In the genomic region with DNA sequence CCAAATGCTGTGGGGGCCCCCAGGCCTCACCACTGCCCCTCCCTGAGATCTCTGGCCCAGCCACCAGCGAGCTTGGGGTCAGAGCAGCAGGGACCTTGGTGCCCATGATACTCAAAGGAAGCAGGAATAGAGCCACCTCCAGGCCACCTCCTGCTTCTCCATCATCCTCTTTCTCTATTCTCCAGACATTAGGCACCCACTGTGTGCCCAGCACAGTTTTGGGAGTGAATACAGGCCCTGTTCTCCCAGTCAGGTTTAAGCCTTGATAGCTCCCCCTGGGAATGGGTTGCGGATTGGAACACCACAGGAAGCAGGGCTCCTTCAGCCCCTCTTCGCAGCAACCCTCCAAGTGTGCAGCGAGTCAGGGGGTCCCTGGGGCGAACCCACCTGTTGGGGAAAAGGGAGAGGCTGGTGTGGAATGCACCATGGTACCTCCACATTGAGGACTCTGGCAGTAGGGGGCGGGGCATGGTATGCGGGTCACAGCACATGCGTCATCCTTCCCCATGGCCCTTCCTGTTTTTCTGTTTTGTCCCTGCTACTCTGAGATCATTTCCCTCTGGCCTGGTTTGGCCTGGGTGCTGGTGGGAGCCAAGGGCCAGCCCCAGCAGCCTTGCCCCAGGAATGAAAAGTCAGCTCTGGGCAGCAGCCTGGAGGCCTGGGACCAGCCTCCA, we compare ENCODE assay signal across 1 cellular context.
TF ChIP-seq lines count a peak whose summit lies in the region.

No MANE protein-coding gene starts in this region.

TF ChIP-seq in GM12878, 131 proteins besides CTCF, POLR2A, EP300 and RAD21:
- TF ChIP-seq STAT3 (IDR thresholded peaks at IDR 0.05; ENCODE audit: low read depth, low read length) (no peak), NR2C2 (IDR thresholded peaks at IDR 0.05; ENCODE audit: borderline replicate concordance, control insufficient read depth, insufficient read length, low read depth) (no peak), BHLHE40 (IDR thresholded peaks at IDR 0.05; ENCODE audit: borderline replicate concordance in 1 of 2, low read depth in 2 of 2, low read length in 1 of 2) (no peak), SPI1 (IDR thresholded peaks at IDR 0.05; ENCODE audit: borderline replicate concordance, insufficient read depth, low read depth, low read length) (peak; percentile 31; the same call in 1 of the 2 replicates)
- TF ChIP-seq, protein P1, sequence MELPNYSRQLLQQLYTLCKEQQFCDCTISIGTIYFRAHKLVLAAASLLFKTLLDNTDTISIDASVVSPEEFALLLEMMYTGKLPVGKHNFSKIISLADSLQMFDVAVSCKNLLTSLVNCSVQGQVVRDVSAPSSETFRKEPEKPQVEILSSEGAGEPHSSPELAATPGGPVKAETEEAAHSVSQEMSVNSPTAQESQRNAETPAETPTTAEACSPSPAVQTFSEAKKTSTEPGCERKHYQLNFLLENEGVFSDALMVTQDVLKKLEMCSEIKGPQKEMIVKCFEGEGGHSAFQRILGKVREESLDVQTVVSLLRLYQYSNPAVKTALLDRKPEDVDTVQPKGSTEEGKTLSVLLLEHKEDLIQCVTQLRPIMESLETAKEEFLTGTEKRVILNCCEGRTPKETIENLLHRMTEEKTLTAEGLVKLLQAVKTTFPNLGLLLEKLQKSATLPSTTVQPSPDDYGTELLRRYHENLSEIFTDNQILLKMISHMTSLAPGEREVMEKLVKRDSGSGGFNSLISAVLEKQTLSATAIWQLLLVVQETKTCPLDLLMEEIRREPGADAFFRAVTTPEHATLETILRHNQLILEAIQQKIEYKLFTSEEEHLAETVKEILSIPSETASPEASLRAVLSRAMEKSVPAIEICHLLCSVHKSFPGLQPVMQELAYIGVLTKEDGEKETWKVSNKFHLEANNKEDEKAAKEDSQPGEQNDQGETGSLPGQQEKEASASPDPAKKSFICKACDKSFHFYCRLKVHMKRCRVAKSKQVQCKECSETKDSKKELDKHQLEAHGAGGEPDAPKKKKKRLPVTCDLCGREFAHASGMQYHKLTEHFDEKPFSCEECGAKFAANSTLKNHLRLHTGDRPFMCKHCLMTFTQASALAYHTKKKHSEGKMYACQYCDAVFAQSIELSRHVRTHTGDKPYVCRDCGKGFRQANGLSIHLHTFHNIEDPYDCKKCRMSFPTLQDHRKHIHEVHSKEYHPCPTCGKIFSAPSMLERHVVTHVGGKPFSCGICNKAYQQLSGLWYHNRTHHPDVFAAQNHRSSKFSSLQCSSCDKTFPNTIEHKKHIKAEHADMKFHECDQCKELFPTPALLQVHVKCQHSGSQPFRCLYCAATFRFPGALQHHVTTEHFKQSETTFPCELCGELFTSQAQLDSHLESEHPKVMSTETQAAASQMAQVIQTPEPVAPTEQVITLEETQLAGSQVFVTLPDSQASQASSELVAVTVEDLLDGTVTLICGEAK (IDR thresholded peaks at IDR 0.05; ENCODE audit: borderline replicate concordance), result no peak
- TF ChIP-seq, protein P2, sequence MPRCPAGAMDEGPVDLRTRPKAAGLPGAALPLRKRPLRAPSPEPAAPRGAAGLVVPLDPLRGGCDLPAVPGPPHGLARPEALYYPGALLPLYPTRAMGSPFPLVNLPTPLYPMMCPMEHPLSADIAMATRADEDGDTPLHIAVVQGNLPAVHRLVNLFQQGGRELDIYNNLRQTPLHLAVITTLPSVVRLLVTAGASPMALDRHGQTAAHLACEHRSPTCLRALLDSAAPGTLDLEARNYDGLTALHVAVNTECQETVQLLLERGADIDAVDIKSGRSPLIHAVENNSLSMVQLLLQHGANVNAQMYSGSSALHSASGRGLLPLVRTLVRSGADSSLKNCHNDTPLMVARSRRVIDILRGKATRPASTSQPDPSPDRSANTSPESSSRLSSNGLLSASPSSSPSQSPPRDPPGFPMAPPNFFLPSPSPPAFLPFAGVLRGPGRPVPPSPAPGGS (IDR thresholded peaks at IDR 0.05; ENCODE audit: borderline replicate concordance, insufficient read depth, low read depth, low read length, poor library complexity, severe bottlenecking), result no peak
- TF ChIP-seq, protein P3, sequence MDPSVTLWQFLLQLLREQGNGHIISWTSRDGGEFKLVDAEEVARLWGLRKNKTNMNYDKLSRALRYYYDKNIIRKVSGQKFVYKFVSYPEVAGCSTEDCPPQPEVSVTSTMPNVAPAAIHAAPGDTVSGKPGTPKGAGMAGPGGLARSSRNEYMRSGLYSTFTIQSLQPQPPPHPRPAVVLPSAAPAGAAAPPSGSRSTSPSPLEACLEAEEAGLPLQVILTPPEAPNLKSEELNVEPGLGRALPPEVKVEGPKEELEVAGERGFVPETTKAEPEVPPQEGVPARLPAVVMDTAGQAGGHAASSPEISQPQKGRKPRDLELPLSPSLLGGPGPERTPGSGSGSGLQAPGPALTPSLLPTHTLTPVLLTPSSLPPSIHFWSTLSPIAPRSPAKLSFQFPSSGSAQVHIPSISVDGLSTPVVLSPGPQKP (IDR thresholded peaks at IDR 0.05; ENCODE audit: low read depth, low read length), result no peak
- TF ChIP-seq, protein P4, sequence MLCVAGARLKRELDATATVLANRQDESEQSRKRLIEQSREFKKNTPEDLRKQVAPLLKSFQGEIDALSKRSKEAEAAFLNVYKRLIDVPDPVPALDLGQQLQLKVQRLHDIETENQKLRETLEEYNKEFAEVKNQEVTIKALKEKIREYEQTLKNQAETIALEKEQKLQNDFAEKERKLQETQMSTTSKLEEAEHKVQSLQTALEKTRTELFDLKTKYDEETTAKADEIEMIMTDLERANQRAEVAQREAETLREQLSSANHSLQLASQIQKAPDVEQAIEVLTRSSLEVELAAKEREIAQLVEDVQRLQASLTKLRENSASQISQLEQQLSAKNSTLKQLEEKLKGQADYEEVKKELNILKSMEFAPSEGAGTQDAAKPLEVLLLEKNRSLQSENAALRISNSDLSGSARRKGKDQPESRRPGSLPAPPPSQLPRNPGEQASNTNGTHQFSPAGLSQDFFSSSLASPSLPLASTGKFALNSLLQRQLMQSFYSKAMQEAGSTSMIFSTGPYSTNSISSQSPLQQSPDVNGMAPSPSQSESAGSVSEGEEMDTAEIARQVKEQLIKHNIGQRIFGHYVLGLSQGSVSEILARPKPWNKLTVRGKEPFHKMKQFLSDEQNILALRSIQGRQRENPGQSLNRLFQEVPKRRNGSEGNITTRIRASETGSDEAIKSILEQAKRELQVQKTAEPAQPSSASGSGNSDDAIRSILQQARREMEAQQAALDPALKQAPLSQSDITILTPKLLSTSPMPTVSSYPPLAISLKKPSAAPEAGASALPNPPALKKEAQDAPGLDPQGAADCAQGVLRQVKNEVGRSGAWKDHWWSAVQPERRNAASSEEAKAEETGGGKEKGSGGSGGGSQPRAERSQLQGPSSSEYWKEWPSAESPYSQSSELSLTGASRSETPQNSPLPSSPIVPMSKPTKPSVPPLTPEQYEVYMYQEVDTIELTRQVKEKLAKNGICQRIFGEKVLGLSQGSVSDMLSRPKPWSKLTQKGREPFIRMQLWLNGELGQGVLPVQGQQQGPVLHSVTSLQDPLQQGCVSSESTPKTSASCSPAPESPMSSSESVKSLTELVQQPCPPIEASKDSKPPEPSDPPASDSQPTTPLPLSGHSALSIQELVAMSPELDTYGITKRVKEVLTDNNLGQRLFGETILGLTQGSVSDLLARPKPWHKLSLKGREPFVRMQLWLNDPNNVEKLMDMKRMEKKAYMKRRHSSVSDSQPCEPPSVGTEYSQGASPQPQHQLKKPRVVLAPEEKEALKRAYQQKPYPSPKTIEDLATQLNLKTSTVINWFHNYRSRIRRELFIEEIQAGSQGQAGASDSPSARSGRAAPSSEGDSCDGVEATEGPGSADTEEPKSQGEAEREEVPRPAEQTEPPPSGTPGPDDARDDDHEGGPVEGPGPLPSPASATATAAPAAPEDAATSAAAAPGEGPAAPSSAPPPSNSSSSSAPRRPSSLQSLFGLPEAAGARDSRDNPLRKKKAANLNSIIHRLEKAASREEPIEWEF (IDR thresholded peaks at IDR 0.05; ENCODE audit: insufficient replicate concordance, low read depth, low read length), result no peak
- TF ChIP-seq, protein P5, sequence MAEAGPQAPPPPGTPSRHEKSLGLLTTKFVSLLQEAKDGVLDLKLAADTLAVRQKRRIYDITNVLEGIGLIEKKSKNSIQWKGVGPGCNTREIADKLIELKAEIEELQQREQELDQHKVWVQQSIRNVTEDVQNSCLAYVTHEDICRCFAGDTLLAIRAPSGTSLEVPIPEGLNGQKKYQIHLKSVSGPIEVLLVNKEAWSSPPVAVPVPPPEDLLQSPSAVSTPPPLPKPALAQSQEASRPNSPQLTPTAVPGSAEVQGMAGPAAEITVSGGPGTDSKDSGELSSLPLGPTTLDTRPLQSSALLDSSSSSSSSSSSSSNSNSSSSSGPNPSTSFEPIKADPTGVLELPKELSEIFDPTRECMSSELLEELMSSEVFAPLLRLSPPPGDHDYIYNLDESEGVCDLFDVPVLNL (IDR thresholded peaks at IDR 0.05; ENCODE audit: low read depth, low read length), result no peak
